ENCODE assay signal across 19 cellular contexts in the genomic region with DNA sequence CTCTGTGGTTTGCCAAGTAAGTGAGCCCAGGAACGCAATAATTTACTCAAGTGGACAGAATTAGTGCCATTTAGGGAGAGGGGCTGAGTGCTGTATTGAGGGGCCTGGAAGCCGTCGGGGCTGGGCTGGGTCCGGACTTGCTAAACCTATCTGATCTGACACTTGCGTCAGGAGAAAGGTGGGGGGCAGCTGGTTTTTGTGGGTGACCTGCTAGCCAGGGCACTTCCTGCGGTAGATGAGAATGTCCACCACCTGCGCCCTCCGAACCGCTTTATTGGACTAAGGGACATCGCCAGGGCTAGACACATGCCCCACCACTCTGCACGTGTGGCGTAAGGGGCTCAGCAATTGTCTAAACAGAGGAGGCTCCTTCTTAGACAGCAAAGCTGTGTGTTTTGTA.
"Had no signal": no experiment of that assay in that cellular context is flagged by ENCODE, and none has a peak within 500 bp of the region (broad histone marks: within the 10 kb centered on the region; RNA-seq: fewer than 3 reads in every experiment).

No MANE protein-coding gene starts in this region.

- H3K36me3 ChIP-seq: adrenal gland had no signal

- H3K4me1 ChIP-seq: adrenal gland had no signal

- H3K4me3 ChIP-seq: adrenal gland, SK-N-MC had no signal

- H3K27ac Mint-ChIP-seq: activated CD4-positive, alpha-beta memory T cell treated with anti-CD3 and anti-CD28 coated beads for 36 hours; activated CD4-positive, alpha-beta T cell treated with anti-CD3 and anti-CD28 coated beads, Interleukin-2, amount 10 ng/mL, durations not matched to agents 7 days and 5 days; activated naive CD8-positive, alpha-beta T cell treated with anti-CD3 and anti-CD28 coated beads, Interleukin-2, amount 10 ng/mL, durations not matched to agents 7 days and 5 days; activated T-helper 2 cell treated with anti-CD3 and anti-CD28 coated beads, Interferon-gamma antibody, Interleukin-2, Interleukin-4, amounts not matched to agents 10 μg/mL and 5 μg/mL and 100 μg/mL, durations not matched to agents 14 hours and 24 hours and 36 hours had no signal

- H3K4me3 Mint-ChIP-seq: activated CD4-positive, alpha-beta memory T cell treated with anti-CD3 and anti-CD28 coated beads for 36 hours; activated CD4-positive, alpha-beta T cell treated with anti-CD3 and anti-CD28 coated beads, Interleukin-2, amount 10 ng/mL, durations not matched to agents 7 days and 5 days; activated naive CD8-positive, alpha-beta T cell treated with anti-CD3 and anti-CD28 coated beads, Interleukin-2, amount 10 ng/mL, durations not matched to agents 7 days and 5 days had no signal

- H3K36me3 Mint-ChIP-seq: activated CD4-positive, alpha-beta memory T cell treated with anti-CD3 and anti-CD28 coated beads for 36 hours; activated naive CD8-positive, alpha-beta T cell treated with anti-CD3 and anti-CD28 coated beads, Interleukin-2, amount 10 ng/mL, durations not matched to agents 7 days and 5 days had no signal

- DNase-seq: activated CD4-positive, alpha-beta memory T cell treated with anti-CD3 and anti-CD28 coated beads for 36 hours; activated CD4-positive, alpha-beta T cell treated with anti-CD3 and anti-CD28 coated beads, Interleukin-2, amount 10 ng/mL, durations not matched to agents 7 days and 5 days; activated CD4-positive, CD25-positive, alpha-beta regulatory T cell; activated naive CD4-positive, alpha-beta T cell treated with anti-CD3 and anti-CD28 coated beads, Interleukin-2, amount 50 U/mL, for 16 hours; activated naive CD8-positive, alpha-beta T cell treated with anti-CD3 and anti-CD28 coated beads, Interleukin-2, amount 10 ng/mL, durations not matched to agents 7 days and 5 days; activated T-cell treated with anti-CD3 and anti-CD28 coated beads for 4 hours; activated T-cell treated with anti-CD3 and anti-CD28 coated beads, Interleukin-2, amount 50 U/mL, for 48 hours; adrenal gland; MM.1S; NCI-H1105; NCI-H1436; NCI-H1694 treated with DMSO at 0.1 percent for 48 hours; NCI-H2029 treated with DMSO at 0.1 percent for 48 hours; NCI-H510A treated with DMSO at 0.1 percent for 48 hours; NCI-H69; T-helper 1 cell had no signal

- H3K9me3 ChIP-seq: adrenal gland had no signal

- H3K27ac ChIP-seq: adrenal gland, SK-N-MC, VCaP had no signal

- H3K27me3 Mint-ChIP-seq: activated CD4-positive, alpha-beta T cell treated with anti-CD3 and anti-CD28 coated beads, Interleukin-2, amount 10 ng/mL, durations not matched to agents 7 days and 5 days had no signal

- H3K4me1 Mint-ChIP-seq: activated CD4-positive, alpha-beta T cell treated with anti-CD3 and anti-CD28 coated beads, Interleukin-2, amount 10 ng/mL, durations not matched to agents 7 days and 5 days; activated naive CD8-positive, alpha-beta T cell treated with anti-CD3 and anti-CD28 coated beads, Interleukin-2, amount 10 ng/mL, durations not matched to agents 7 days and 5 days had no signal
